Comparison of ENCODE assay signal across 2 cellular contexts in genomic region chr10:5443429-5443828, GRCh38.
TF ChIP-seq lines count a peak whose summit lies in the region.

No MANE protein-coding gene starts in this region.

TF ChIP-seq in GM12878, 131 proteins besides CTCF, POLR2A, EP300 and RAD21 (continues in another document):
- TF ChIP-seq FOXM1 (IDR thresholded peaks at IDR 0.05; ENCODE audit: low read depth, low read length), result peak; percentile 86; the same call in 1 of the 2 replicates
- TF ChIP-seq PML (IDR thresholded peaks at IDR 0.05; ENCODE audit: low read length), result 0 out of 2 replicates have a peak, but pooled peaks have one; percentile 34
- TF ChIP-seq MEF2B (IDR thresholded peaks at IDR 0.05; ENCODE audit: partially characterized antibody, poor library complexity, severe bottlenecking), result peak; percentile 78
- TF ChIP-seq RB1 (IDR thresholded peaks at IDR 0.05; ENCODE audit: borderline replicate concordance), result no peak
- no peak for TF ChIP-seq MXI1 (IDR thresholded peaks at IDR 0.05; ENCODE audit: low read depth, low read length)
- peak; percentile 89 for TF ChIP-seq RUNX3 (IDR thresholded peaks at IDR 0.05; ENCODE audit: low read length)
- TF ChIP-seq NR2F1 (conservative IDR thresholded peaks at IDR 0.05), result 0 out of 2 replicates have a peak, but pooled peaks have one; percentile 29
- peak; percentile 81 for TF ChIP-seq CREM (IDR thresholded peaks at IDR 0.05; ENCODE audit: low read depth)
- peak; percentile 83; the same call in 1 of the 2 replicates for TF ChIP-seq JUND (IDR thresholded peaks at IDR 0.05; ENCODE audit: low read depth, low read length)
- TF ChIP-seq, protein P1, sequence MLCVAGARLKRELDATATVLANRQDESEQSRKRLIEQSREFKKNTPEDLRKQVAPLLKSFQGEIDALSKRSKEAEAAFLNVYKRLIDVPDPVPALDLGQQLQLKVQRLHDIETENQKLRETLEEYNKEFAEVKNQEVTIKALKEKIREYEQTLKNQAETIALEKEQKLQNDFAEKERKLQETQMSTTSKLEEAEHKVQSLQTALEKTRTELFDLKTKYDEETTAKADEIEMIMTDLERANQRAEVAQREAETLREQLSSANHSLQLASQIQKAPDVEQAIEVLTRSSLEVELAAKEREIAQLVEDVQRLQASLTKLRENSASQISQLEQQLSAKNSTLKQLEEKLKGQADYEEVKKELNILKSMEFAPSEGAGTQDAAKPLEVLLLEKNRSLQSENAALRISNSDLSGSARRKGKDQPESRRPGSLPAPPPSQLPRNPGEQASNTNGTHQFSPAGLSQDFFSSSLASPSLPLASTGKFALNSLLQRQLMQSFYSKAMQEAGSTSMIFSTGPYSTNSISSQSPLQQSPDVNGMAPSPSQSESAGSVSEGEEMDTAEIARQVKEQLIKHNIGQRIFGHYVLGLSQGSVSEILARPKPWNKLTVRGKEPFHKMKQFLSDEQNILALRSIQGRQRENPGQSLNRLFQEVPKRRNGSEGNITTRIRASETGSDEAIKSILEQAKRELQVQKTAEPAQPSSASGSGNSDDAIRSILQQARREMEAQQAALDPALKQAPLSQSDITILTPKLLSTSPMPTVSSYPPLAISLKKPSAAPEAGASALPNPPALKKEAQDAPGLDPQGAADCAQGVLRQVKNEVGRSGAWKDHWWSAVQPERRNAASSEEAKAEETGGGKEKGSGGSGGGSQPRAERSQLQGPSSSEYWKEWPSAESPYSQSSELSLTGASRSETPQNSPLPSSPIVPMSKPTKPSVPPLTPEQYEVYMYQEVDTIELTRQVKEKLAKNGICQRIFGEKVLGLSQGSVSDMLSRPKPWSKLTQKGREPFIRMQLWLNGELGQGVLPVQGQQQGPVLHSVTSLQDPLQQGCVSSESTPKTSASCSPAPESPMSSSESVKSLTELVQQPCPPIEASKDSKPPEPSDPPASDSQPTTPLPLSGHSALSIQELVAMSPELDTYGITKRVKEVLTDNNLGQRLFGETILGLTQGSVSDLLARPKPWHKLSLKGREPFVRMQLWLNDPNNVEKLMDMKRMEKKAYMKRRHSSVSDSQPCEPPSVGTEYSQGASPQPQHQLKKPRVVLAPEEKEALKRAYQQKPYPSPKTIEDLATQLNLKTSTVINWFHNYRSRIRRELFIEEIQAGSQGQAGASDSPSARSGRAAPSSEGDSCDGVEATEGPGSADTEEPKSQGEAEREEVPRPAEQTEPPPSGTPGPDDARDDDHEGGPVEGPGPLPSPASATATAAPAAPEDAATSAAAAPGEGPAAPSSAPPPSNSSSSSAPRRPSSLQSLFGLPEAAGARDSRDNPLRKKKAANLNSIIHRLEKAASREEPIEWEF (IDR thresholded peaks at IDR 0.05; ENCODE audit: insufficient replicate concordance, low read depth, low read length), result no peak
- TF ChIP-seq ZNF622 (IDR thresholded peaks at IDR 0.05), result no peak
- 0 out of 2 replicates have a peak, but pooled peaks have one; percentile 37 for TF ChIP-seq NBN (IDR thresholded peaks at IDR 0.05)
- peak; percentile 63 for TF ChIP-seq CREB1 (IDR thresholded peaks at IDR 0.05; ENCODE audit: low read depth)
- TF ChIP-seq NR2C1 (IDR thresholded peaks at IDR 0.05), result no peak
- TF ChIP-seq YBX1 (IDR thresholded peaks at IDR 0.05), result no peak
- peak; percentile 91 for TF ChIP-seq ATF2 (IDR thresholded peaks at IDR 0.05; ENCODE audit: low read length)
- no peak for TF ChIP-seq STAT1 (conservative IDR thresholded peaks at IDR 0.05)
- TF ChIP-seq CBX5 (IDR thresholded peaks at IDR 0.05; ENCODE audit: low read depth), result 0 out of 2 replicates have a peak, but pooled peaks have one; percentile 43
- TF ChIP-seq IRF4 (IDR thresholded peaks at IDR 0.05; ENCODE audit: low read depth, low read length), result peak; percentile 94
- TF ChIP-seq, protein P2, sequence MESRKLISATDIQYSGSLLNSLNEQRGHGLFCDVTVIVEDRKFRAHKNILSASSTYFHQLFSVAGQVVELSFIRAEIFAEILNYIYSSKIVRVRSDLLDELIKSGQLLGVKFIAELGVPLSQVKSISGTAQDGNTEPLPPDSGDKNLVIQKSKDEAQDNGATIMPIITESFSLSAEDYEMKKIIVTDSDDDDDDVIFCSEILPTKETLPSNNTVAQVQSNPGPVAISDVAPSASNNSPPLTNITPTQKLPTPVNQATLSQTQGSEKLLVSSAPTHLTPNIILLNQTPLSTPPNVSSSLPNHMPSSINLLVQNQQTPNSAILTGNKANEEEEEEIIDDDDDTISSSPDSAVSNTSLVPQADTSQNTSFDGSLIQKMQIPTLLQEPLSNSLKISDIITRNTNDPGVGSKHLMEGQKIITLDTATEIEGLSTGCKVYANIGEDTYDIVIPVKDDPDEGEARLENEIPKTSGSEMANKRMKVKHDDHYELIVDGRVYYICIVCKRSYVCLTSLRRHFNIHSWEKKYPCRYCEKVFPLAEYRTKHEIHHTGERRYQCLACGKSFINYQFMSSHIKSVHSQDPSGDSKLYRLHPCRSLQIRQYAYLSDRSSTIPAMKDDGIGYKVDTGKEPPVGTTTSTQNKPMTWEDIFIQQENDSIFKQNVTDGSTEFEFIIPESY (IDR thresholded peaks at IDR 0.05), result no peak

TF ChIP-seq in SK-N-SH, 30 proteins besides CTCF, POLR2A, EP300 and RAD21:
- TF ChIP-seq CHD2 (IDR thresholded peaks at IDR 0.05; ENCODE audit: low read length, partially characterized antibody) (no peak), IRF3 (IDR thresholded peaks at IDR 0.05; ENCODE audit: low read depth, low read length) (no peak), RCOR1 (IDR thresholded peaks at IDR 0.05; ENCODE audit: low read length) (no peak), ELF1 (IDR thresholded peaks at IDR 0.05) (no peak), RXRA (IDR thresholded peaks at IDR 0.05; ENCODE audit: borderline replicate concordance, low read depth) (no peak), NRF1 (IDR thresholded peaks at IDR 0.05; ENCODE audit: low read depth, low read length) (no peak)
- TF ChIP-seq, protein P3, sequence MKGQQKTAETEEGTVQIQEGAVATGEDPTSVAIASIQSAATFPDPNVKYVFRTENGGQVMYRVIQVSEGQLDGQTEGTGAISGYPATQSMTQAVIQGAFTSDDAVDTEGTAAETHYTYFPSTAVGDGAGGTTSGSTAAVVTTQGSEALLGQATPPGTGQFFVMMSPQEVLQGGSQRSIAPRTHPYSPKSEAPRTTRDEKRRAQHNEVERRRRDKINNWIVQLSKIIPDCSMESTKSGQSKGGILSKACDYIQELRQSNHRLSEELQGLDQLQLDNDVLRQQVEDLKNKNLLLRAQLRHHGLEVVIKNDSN (IDR thresholded peaks at IDR 0.05; ENCODE audit: borderline replicate concordance, low read depth), result no peak
- TF ChIP-seq, protein P2 (IDR thresholded peaks at IDR 0.05; ENCODE audit: borderline replicate concordance, low read depth), result no peak
- TF ChIP-seq, protein P4, sequence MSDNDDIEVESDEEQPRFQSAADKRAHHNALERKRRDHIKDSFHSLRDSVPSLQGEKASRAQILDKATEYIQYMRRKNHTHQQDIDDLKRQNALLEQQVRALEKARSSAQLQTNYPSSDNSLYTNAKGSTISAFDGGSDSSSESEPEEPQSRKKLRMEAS (IDR thresholded peaks at IDR 0.05; ENCODE audit: low read depth), result no peak
